Comparison of ENCODE assay signal across 8 cellular contexts in the genomic region with DNA sequence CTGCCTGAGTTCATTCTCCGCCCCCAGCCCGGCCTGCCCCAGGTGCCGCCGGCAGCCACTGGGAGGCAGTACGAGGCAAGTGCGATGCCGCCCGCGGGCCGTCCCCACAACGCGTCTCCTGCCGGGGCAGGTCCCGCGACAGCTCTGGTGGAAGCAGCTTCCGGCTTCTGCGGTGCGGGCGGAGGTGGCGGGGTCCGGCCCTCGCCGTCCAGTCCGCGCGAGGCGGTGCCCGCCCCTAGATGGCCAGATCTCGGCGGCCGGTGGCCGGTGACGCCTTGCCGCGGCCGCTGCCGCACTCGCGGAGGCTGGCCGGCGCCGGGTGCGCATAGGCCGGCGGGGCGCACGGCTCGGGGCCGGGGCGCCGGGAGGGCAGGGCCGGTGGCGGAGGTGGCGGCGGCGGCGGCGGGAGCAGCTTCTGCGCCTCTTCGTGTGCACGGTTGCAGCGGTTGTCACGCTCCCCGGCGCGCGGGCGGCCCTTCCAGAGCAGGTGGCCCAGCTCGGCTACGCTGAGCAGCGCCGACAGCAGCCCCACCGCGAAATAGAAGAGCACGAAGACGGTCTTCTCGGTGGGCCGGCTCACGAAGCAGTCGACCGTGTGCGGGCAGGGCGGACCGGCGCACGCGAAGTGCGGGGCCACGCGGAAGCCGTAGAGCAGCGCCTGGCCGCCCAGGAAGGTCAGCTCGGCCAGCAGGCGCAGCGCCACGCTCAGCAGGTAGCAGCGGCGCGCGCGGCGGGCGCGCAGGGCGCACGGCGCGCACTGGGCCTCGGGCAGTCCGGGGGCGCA. TPM values are rescaled to one million over a fixed set of nuclear protein-coding genes. Genes with fewer than 3 reads are reported as not detected.
DNase-seq lines count a peak whose midpoint lies in the region; ATAC-seq, FAIRE-seq and TF ChIP-seq lines count a peak whose summit lies in the region.

No MANE protein-coding gene starts in this region.

- peaks cover 21% of the 10 kb centered on the region for H3K27me3 Mint-ChIP-seq in activated CD4-positive, alpha-beta memory T cell treated with anti-CD3 and anti-CD28 coated beads, Interleukin-2, amount 10 ng/mL, durations not matched to agents 7 days and 5 days
- H3K27me3 Mint-ChIP-seq in stimulated activated naive B cell treated with anti-CD40 and anti-IgM and Interleukin-4, amounts not matched to agents 10 μg/mL and 1 μg/mL and 100 μg/mL, for 72 hours, result peaks cover 20 to 42% of the 10 kb centered on the region in 2 donors

- no peak for FAIRE-seq in H1 (lab: Jason Lieb, UNC)

- H2AK5ac ChIP-seq in H1 (ENCODE audit: low read depth, low read length), result no peak overlapping the region

- peak overlapping the region; percentile 75 to 98 for H3K4me2 ChIP-seq in H1 (ENCODE audit: insufficient read depth in 1 of 2, low read depth in 2 of 2, low read length in 2 of 2)

- no peak overlapping the region for H2BK120ac ChIP-seq in H1 (replicated peaks; ENCODE audit: low read depth, low read length)

- CTCF ChIA-PET in activated CD4-positive, alpha-beta memory T cell treated with anti-CD3 and anti-CD28 coated beads, Interleukin-2, amount 10 ng/mL, durations not matched to agents 7 days and 5 days (lab: Charles Lee), result interaction anchor here (0.5 to 3.9 kb wide), 31 partner anchors 9 to 250 kb away, joined by 3 to 44 read pairs (median 4); a partner anchor contains a TSS
- CTCF ChIA-PET in H1 (lab: Charles Lee; ENCODE audit: partially characterized antibody), result interaction anchor here (0.6 to 30.8 kb wide), 29 partner anchors 9 to 254 kb away, joined by 3 to 1198 read pairs (median 4); a partner anchor contains a TSS

- peak overlapping the region; percentile 71 for H3K4me3 Mint-ChIP-seq in activated CD4-positive, alpha-beta memory T cell treated with anti-CD3 and anti-CD28 coated beads, Interleukin-2, amount 10 ng/mL, durations not matched to agents 7 days and 5 days
- H3K4me3 Mint-ChIP-seq in stimulated activated naive B cell treated with anti-CD40 and anti-IgM and Interleukin-4, amounts not matched to agents 10 μg/mL and 1 μg/mL and 100 μg/mL, for 72 hours, result peak overlapping the region; percentile 85

- no peak for TF ChIP-seq POLR2A in H1 (IDR thresholded peaks at IDR 0.05; ENCODE audit: control extremely low read depth in 1 of 2, low read depth in 2 of 2, low read length in 2 of 2)

- ATAC-seq in HG03066 (IDR thresholded peaks at IDR 0.05; ENCODE audit: low read depth, unreplicated experiment), result peak; percentile 60
- ATAC-seq in stimulated activated naive B cell treated with anti-CD40 and anti-IgM and Interleukin-4, amounts not matched to agents 10 μg/mL and 1 μg/mL and 100 μg/mL, for 72 hours (replicated peaks), result peak; percentile 92

- H3K4me1 ChIP-seq in H1 (replicated peaks in 1 of 4; ENCODE audit: control insufficient read depth in 3 of 4, insufficient read depth in 4 of 4, low read length in 3 of 4), result peaks cover 6 to 34% (median 23%) of the 10 kb centered on the region in 4 experiments

- no peaks in the 10 kb centered on the region for H3K9me3 Mint-ChIP-seq in activated CD4-positive, alpha-beta memory T cell treated with anti-CD3 and anti-CD28 coated beads, Interleukin-2, amount 10 ng/mL, durations not matched to agents 7 days and 5 days
- no peaks in the 10 kb centered on the region for H3K9me3 Mint-ChIP-seq in stimulated activated naive B cell treated with anti-CD40 and anti-IgM and Interleukin-4, amounts not matched to agents 10 μg/mL and 1 μg/mL and 100 μg/mL, for 72 hours

- TF ChIP-seq RAD21 in H1 (IDR thresholded peaks at IDR 0.05 in 1 of 2, conservative IDR thresholded peaks at IDR 0.05 in 1 of 2; ENCODE audit: low read depth in 2 of 2, low read length in 2 of 2), result peak; percentile 73 to 78

- H3K4me3 ChIP-seq in H1 (ENCODE audit: extremely low read depth in 1 of 4, insufficient read depth in 2 of 4, low read depth in 3 of 4, low read length in 4 of 4), result peak overlapping the region; percentile 21 to 65 (median 46)

- H3K27me3 ChIP-seq in H1 (replicated peaks in 1 of 4; ENCODE audit: control insufficient read depth in 3 of 4, extremely low read depth in 1 of 4, insufficient read depth in 3 of 4, low read length in 3 of 4), result peaks cover 8 to 27% (median 24%) of the 10 kb centered on the region in 4 experiments

- no peaks in the 10 kb centered on the region for H3K79me2 ChIP-seq in H1 (ENCODE audit: control insufficient read depth in 1 of 2, insufficient read depth in 2 of 2, low read length in 2 of 2)

- H4K91ac ChIP-seq in H1 (replicated peaks; ENCODE audit: insufficient read length, low read length), result no peak overlapping the region

- no peak overlapping the region for H2BK5ac ChIP-seq in H1 (ENCODE audit: low read depth, low read length)

- peak overlapping the region; percentile 19; the same call in 1 of the 2 replicates for H3K18ac ChIP-seq in H1 (ENCODE audit: extremely low read depth, low read length)

- peaks cover 21% of the 10 kb centered on the region for H3K4me1 Mint-ChIP-seq in activated CD4-positive, alpha-beta memory T cell treated with anti-CD3 and anti-CD28 coated beads, Interleukin-2, amount 10 ng/mL, durations not matched to agents 7 days and 5 days
- peaks cover 14 to 48% of the 10 kb centered on the region in 2 donors for H3K4me1 Mint-ChIP-seq in stimulated activated naive B cell treated with anti-CD40 and anti-IgM and Interleukin-4, amounts not matched to agents 10 μg/mL and 1 μg/mL and 100 μg/mL, for 72 hours

- no peak overlapping the region for H2AFZ ChIP-seq in H1 (ENCODE audit: low read length)

- H3K79me1 ChIP-seq in H1 (ENCODE audit: low read depth, low read length), result no peaks in the 10 kb centered on the region

- H3K23me2 ChIP-seq in H1 (ENCODE audit: low read depth, low read length), result peaks cover 18% of the 10 kb centered on the region; the same call in 1 of the 2 replicates

- H3K23ac ChIP-seq in H1 (ENCODE audit: insufficient read length), result no peak overlapping the region

- POLR2A ChIA-PET in activated CD4-positive, alpha-beta memory T cell treated with anti-CD3 and anti-CD28 coated beads, Interleukin-2, amount 10 ng/mL, durations not matched to agents 7 days and 5 days (lab: Charles Lee), result interaction anchor here (0.7 to 4.3 kb wide), 17 partner anchors 18 to 235 kb away, joined by 3 to 22 read pairs (median 3); a partner anchor contains a TSS
- POLR2A ChIA-PET in H1 (lab: Charles Lee; ENCODE audit: partially characterized antibody), result interaction anchor here (0.6 to 27.8 kb wide), 4 partner anchors 15 to 135 kb away, joined by 3 to 570 read pairs (median 4); a partner anchor contains a TSS

- H4K8ac ChIP-seq in H1 (ENCODE audit: extremely low read depth, insufficient read depth, low read length), result peak overlapping the region; percentile 36; the same call in 1 of the 2 replicates

- no peak overlapping the region for H2BK20ac ChIP-seq in H1 (ENCODE audit: low read length)

- peak overlapping the region in 2 of 4 experiments; percentile 13 to 69; a peak in 1 of 7 replicates for H3K9ac ChIP-seq in H1 (replicated peaks in 1 of 4; ENCODE audit: extremely low read depth in 1 of 4, low read depth in 3 of 4, low read length in 3 of 4)

- H3K9me3 ChIP-seq in H1 (ENCODE audit: insufficient read depth in 2 of 2, low read depth in 1 of 2, low read length in 1 of 2), result no peaks in the 10 kb centered on the region

- H3K56ac ChIP-seq in H1 (replicated peaks; ENCODE audit: insufficient read length, low read depth, low read length), result no peak overlapping the region

- H2BK15ac ChIP-seq in H1 (ENCODE audit: low read length), result no peak overlapping the region; the same call in 1 of the 2 replicates

- no peak overlapping the region for H3K14ac ChIP-seq in H1 (ENCODE audit: insufficient read length)

- H3K27ac Mint-ChIP-seq in activated CD4-positive, alpha-beta memory T cell treated with anti-CD3 and anti-CD28 coated beads, Interleukin-2, amount 10 ng/mL, durations not matched to agents 7 days and 5 days, result no peak overlapping the region
- no peak overlapping the region for H3K27ac Mint-ChIP-seq in stimulated activated naive B cell treated with anti-CD40 and anti-IgM and Interleukin-4, amounts not matched to agents 10 μg/mL and 1 μg/mL and 100 μg/mL, for 72 hours

- H4K5ac ChIP-seq in H1 (ENCODE audit: insufficient read length, low read depth, low read length), result no peak overlapping the region

- peaks cover 0 to 2% of the 10 kb centered on the region in 2 experiments for H4K20me1 ChIP-seq in H1 (replicated peaks in 1 of 2; ENCODE audit: control insufficient read depth in 1 of 2, insufficient read depth in 2 of 2, low read length in 2 of 2)

- H3K36me3 Mint-ChIP-seq in activated CD4-positive, alpha-beta memory T cell treated with anti-CD3 and anti-CD28 coated beads, Interleukin-2, amount 10 ng/mL, durations not matched to agents 7 days and 5 days (ENCODE audit: low read depth), result no peaks in the 10 kb centered on the region
- H3K36me3 Mint-ChIP-seq in stimulated activated naive B cell treated with anti-CD40 and anti-IgM and Interleukin-4, amounts not matched to agents 10 μg/mL and 1 μg/mL and 100 μg/mL, for 72 hours, result peaks cover 3% of the 10 kb centered on the region in 2 donors

- 1% methylated on average over 39 of the region's 112 CpGs; no CpG with 5 or more reads in 1 of the 2 experiments for WGBS in H1 (ENCODE audit: extremely low coverage in 1 of 2, insufficient coverage in 1 of 2, insufficient read length in 1 of 2, insufficient replicate concordance in 2 of 2, low coverage in 1 of 2, low lambda C conversion rate in 2 of 2, missing lambda C conversion rate in 1 of 2), 2 experiments

- H3K36me3 ChIP-seq in H1 (ENCODE audit: control insufficient read depth in 2 of 4, insufficient read depth in 4 of 4, low read length in 3 of 4), result no peaks in the 10 kb centered on the region

- H3K27ac ChIP-seq in H1 (ENCODE audit: low read depth, low read length), result no peak overlapping the region

- DNase-seq in NCI-H1436 (lab: John Stamatoyannopoulos, UW) (peak; percentile 82), NCI-H1436 treated with DMSO at 0.1 percent for 48 hours (lab: John Stamatoyannopoulos, UW) (no peak), NCI-H460 (ENCODE audit: extremely low read depth, low read depth) (peak; percentile 71), H1 (ENCODE audit: low read depth in 1 of 2, low spot score in 2 of 2) (peak in 1 of 2 experiments; percentile 94), myocyte (ENCODE audit: low read depth) (peak; percentile 76)
- peak; percentile 90 for DNase-seq in activated CD4-positive, alpha-beta memory T cell treated with anti-CD3 and anti-CD28 coated beads, Interleukin-2, amount 10 ng/mL, durations not matched to agents 7 days and 5 days
- DNase-seq in stimulated activated naive B cell treated with anti-CD40 and anti-IgM and Interleukin-4, amounts not matched to agents 10 μg/mL and 1 μg/mL and 100 μg/mL, for 72 hours, result peak; percentile 85

- peak; percentile 81 to 96 (median 86) for TF ChIP-seq CTCF in H1 (IDR thresholded peaks at IDR 0.05; ENCODE audit: control extremely low read depth in 1 of 3, insufficient read depth in 1 of 3, low read depth in 1 of 3, low read length in 3 of 3)

- no peak overlapping the region for H3K4ac ChIP-seq in H1 (replicated peaks; ENCODE audit: insufficient read length, low read depth, low read length)

- H2BK12ac ChIP-seq in H1 (ENCODE audit: low read depth, low read length), result peak overlapping the region; percentile 5; the same call in 1 of the 2 replicates

- no peak for TF ChIP-seq EP300 in H1 (IDR thresholded peaks at IDR 0.05; ENCODE audit: borderline replicate concordance in 1 of 2, low read depth in 2 of 2, low read length in 2 of 2)

RNA-seq across cellular contexts. Expression of a gene that starts 1.6 kb away (rescaled TPM):
- not detected in 2 replicates for total RNA-seq in NCI-H460 (2014; rRNA removed; shearing (Covaris generic))
- polyA plus RNA-seq in NCI-H460 (2014; cell fraction: nucleus; rRNA removed), result not detected in 2 replicates
- not detected for total RNA-seq in activated CD4-positive, alpha-beta memory T cell treated with anti-CD3 and anti-CD28 coated beads, Interleukin-2, amount 10 ng/mL, durations not matched to agents 7 days and 5 days
- total RNA-seq in H1 (2021; fragmentation: NEBNext Ultra II Directional; extraction: Animal tissue kit (Norgen Biotek cat#: 25700)), result 1.4 and 1.9 TPM in 2 replicates
- polyA plus RNA-seq in H1 (2011; rRNA removed), result 0.53 and 0.58 TPM in 2 replicates
- 0.66 TPM for polyA plus RNA-seq in H1 (2011; cell fraction: cytosol; rRNA removed)
- polyA plus RNA-seq in H1 (2011; cell fraction: nucleus; rRNA removed), result 0.90 TPM
- 0.25 TPM in 1 of 4 replicates, not detected in the others for polyA plus RNA-seq in H1 (2012, experiment 1 of 2)
- not detected for polyA plus RNA-seq in H1 (2012, experiment 2 of 2)
- polyA plus RNA-seq in H1 (2013, experiment 1 of 2), result 0.43 TPM
- 0.29 TPM for polyA plus RNA-seq in H1 (2013, experiment 2 of 2)
- not detected in 2 replicates for polyA minus RNA-seq in H1 (2011; rRNA and poly(A)+ RNA removed)
- polyA minus RNA-seq in H1 (2011; cell fraction: cytosol; rRNA and poly(A)+ RNA removed), result 3.2 TPM
- polyA minus RNA-seq in H1 (2011; cell fraction: nucleus; rRNA and poly(A)+ RNA removed), result 1.3 TPM
- total RNA-seq in myocyte, result not detected in 2 replicates
- polyA plus RNA-seq in myocyte (2012), result 0.90 TPM

RNA-seq across cellular contexts. Expression of a gene that starts 53.9 kb away (rescaled TPM):
- total RNA-seq in NCI-H460 (2014; rRNA removed; shearing (Covaris generic)), result 10.6 and 12.1 TPM in 2 replicates
- 12.1 and 12.2 TPM in 2 replicates for polyA plus RNA-seq in NCI-H460 (2014; cell fraction: nucleus; rRNA removed)
- 10 to 100 TPM; 65.2 to 65.5 TPM for total RNA-seq in activated CD4-positive, alpha-beta memory T cell treated with anti-CD3 and anti-CD28 coated beads, Interleukin-2, amount 10 ng/mL, durations not matched to agents 7 days and 5 days
- total RNA-seq in H1 (2021; fragmentation: NEBNext Ultra II Directional; extraction: Animal tissue kit (Norgen Biotek cat#: 25700)), result 13.4 and 16.5 TPM in 2 replicates
- polyA plus RNA-seq in H1 (2011; rRNA removed), result 4.4 and 7.8 TPM in 2 replicates
- polyA plus RNA-seq in H1 (2011; cell fraction: cytosol; rRNA removed), result 2.5 TPM
- 6.9 TPM for polyA plus RNA-seq in H1 (2011; cell fraction: nucleus; rRNA removed)
- polyA plus RNA-seq in H1 (2012, experiment 1 of 2), result 12.6 to 17.5 TPM (median 16.0 TPM) in 4 replicates
- 13.9 TPM for polyA plus RNA-seq in H1 (2012, experiment 2 of 2)
- 11.2 TPM for polyA plus RNA-seq in H1 (2013, experiment 1 of 2)
- polyA plus RNA-seq in H1 (2013, experiment 2 of 2), result 11.1 TPM
- polyA minus RNA-seq in H1 (2011; rRNA and poly(A)+ RNA removed), result 2.9 and 6.4 TPM in 2 replicates
- 8.4 TPM for polyA minus RNA-seq in H1 (2011; cell fraction: cytosol; rRNA and poly(A)+ RNA removed)
- polyA minus RNA-seq in H1 (2011; cell fraction: nucleus; rRNA and poly(A)+ RNA removed), result 6.2 TPM
- total RNA-seq in myocyte, result 37.2 and 39.2 TPM in 2 replicates
- 72.7 TPM for polyA plus RNA-seq in myocyte (2012)

RNA-seq across cellular contexts. Expression of a gene that starts 54.8 kb away (rescaled TPM):
- total RNA-seq in NCI-H460 (2014; rRNA removed; shearing (Covaris generic)), result 272 and 315 TPM in 2 replicates
- 150 and 253 TPM in 2 replicates for polyA plus RNA-seq in NCI-H460 (2014; cell fraction: nucleus; rRNA removed)
- total RNA-seq in activated CD4-positive, alpha-beta memory T cell treated with anti-CD3 and anti-CD28 coated beads, Interleukin-2, amount 10 ng/mL, durations not matched to agents 7 days and 5 days, result 100 to 1,000 TPM; 361 to 373 TPM
- total RNA-seq in H1 (2021; fragmentation: NEBNext Ultra II Directional; extraction: Animal tissue kit (Norgen Biotek cat#: 25700)), result 276 and 291 TPM in 2 replicates
- polyA plus RNA-seq in H1 (2011; rRNA removed), result 40.6 and 83.1 TPM in 2 replicates
- 99.6 TPM for polyA plus RNA-seq in H1 (2011; cell fraction: cytosol; rRNA removed)
- 30.5 TPM for polyA plus RNA-seq in H1 (2011; cell fraction: nucleus; rRNA removed)
- 83.9 to 176 TPM (median 103 TPM) in 4 replicates for polyA plus RNA-seq in H1 (2012, experiment 1 of 2)
- 14.8 TPM for polyA plus RNA-seq in H1 (2012, experiment 2 of 2)
- polyA plus RNA-seq in H1 (2013, experiment 1 of 2), result 148 TPM
- 143 TPM for polyA plus RNA-seq in H1 (2013, experiment 2 of 2)
- 77.8 and 118 TPM in 2 replicates for polyA minus RNA-seq in H1 (2011; rRNA and poly(A)+ RNA removed)
- polyA minus RNA-seq in H1 (2011; cell fraction: cytosol; rRNA and poly(A)+ RNA removed), result 70.7 TPM
- 82.3 TPM for polyA minus RNA-seq in H1 (2011; cell fraction: nucleus; rRNA and poly(A)+ RNA removed)
- 2.2 and 2.3 TPM in 2 replicates for total RNA-seq in myocyte
- polyA plus RNA-seq in myocyte (2012), result 0.30 TPM

Comparison
In these comparisons a context has a peak if more than half of its experiments do, and no peak if none do; other contexts are left out.
1. RNA of a gene that starts 54.8 kb away (total RNA-seq): 361 to 373 TPM in activated CD4-positive, alpha-beta memory T cell treated with anti-CD3 and anti-CD28 coated beads, Interleukin-2, amount 10 ng/mL, durations not matched to agents 7 days and 5 days, 272 to 315 TPM in NCI-H460 and 276 to 291 TPM in H1; 2.2 to 2.3 TPM in myocyte; every median in the first group is over 10 times any median in the second.